Comparison of ENCODE assay signal across 15 cellular contexts in genomic region chr17:9162275-9162985, GRCh38.
DNase-seq lines count a peak whose midpoint lies in the region; ATAC-seq and TF ChIP-seq lines count a peak whose summit lies in the region.
"Had no signal": no experiment of that assay in that cellular context is flagged by ENCODE, and none has a peak within 500 bp of the region (broad histone marks: within the 10 kb centered on the region; RNA-seq: fewer than 3 reads in every experiment).

No MANE protein-coding gene starts in this region.

- H4K20me1 ChIP-seq in mammary epithelial cell (ENCODE audit: insufficient read depth, low read length), result no peaks in the 10 kb centered on the region

- no peaks in the 10 kb centered on the region for H3K4me1 ChIP-seq in mammary epithelial cell (ENCODE audit: insufficient read depth, low read length)
- peaks cover 22% of the 10 kb centered on the region for H3K4me1 ChIP-seq in vagina

- H3K27ac ChIP-seq in mammary epithelial cell (ENCODE audit: insufficient read depth, low read depth, low read length), result no peak overlapping the region
- peak overlapping the region; percentile 59 for H3K27ac ChIP-seq in RWPE1
- peak overlapping the region; percentile 74 for H3K27ac ChIP-seq in vagina
- H3K27ac ChIP-seq: PC-9 had no signal

- WGBS in mammary epithelial cell (ENCODE audit: low coverage, missing lambda C conversion rate), result 95% methylated on average over 19 of the region's 31 CpGs

- BruUV-seq in mammary epithelial cell (replicated peaks; lab: Mats Ljungman, UMichigan), result no TSS peak

- TF ChIP-seq CTCF in mammary epithelial cell (conservative IDR thresholded peaks at IDR 0.05 in 1 of 2, IDR thresholded peaks at IDR 0.05 in 1 of 2; ENCODE audit: extremely low read depth in 1 of 2, insufficient read depth in 1 of 2, low read depth in 1 of 2, low read length in 2 of 2), result no peak
- TF ChIP-seq CTCF in RWPE1 (conservative IDR thresholded peaks at IDR 0.05; ENCODE audit: low read depth), result peak; percentile 55
- no peak for TF ChIP-seq CTCF in vagina (IDR thresholded peaks at IDR 0.05)

- no peak for TF ChIP-seq POLR2A in vagina (IDR thresholded peaks at IDR 0.05)

- H3K9me3 ChIP-seq in mammary epithelial cell (replicated peaks; ENCODE audit: insufficient read depth, low read length), result no peaks in the 10 kb centered on the region
- peaks cover 2% of the 10 kb centered on the region for H3K9me3 ChIP-seq in iPS-18c (ENCODE audit: control insufficient read depth, insufficient read depth, low read length)
- no peaks in the 10 kb centered on the region for H3K9me3 ChIP-seq in vagina

- no peak overlapping the region for H3K9ac ChIP-seq in mammary epithelial cell (ENCODE audit: insufficient read depth, low read length)

- H3K4me3 ChIP-seq in mammary epithelial cell (replicated peaks in 1 of 3; ENCODE audit: insufficient read depth in 1 of 3, low read depth in 2 of 3, low read length in 3 of 3), result no peak overlapping the region
- peak overlapping the region; percentile 40; the same call in 1 of the 2 replicates for H3K4me3 ChIP-seq in iPS-18c (ENCODE audit: insufficient read depth, low read depth, low read length)
- H3K4me3 ChIP-seq in vagina, result no peak overlapping the region
- H3K4me3 ChIP-seq: PC-9, upper lobe of left lung had no signal

- DNase-seq in T47D (ENCODE audit: low read depth in 1 of 2, low spot score in 1 of 2), result peak; percentile 84 to 95
- DNase-seq in mammary epithelial cell, result no peak
- peak; percentile 62 for DNase-seq in RWPE1 (ENCODE audit: low spot score)
- no peak for DNase-seq in vagina (ENCODE audit: extremely low spot score in 2 of 2)
- DNase-seq in activated T-helper 2 cell treated with anti-CD3 and anti-CD28 coated beads, Interferon-gamma antibody, Interleukin-2, Interleukin-4, amounts not matched to agents 10 μg/mL and 5 μg/mL and 100 μg/mL, durations not matched to agents 14 hours and 24 hours and 36 hours (ENCODE audit: low spot score), result no peak
- no peak for DNase-seq in NCI-H1417 treated with DMSO at 0.1 percent for 48 hours (lab: John Stamatoyannopoulos, UW)
- DNase-seq: DMS79, naive B cell, NCI-H2029 had no signal

- H3K9me3 Mint-ChIP-seq in activated T-helper 2 cell treated with anti-CD3 and anti-CD28 coated beads, Interferon-gamma antibody, Interleukin-2, Interleukin-4, amounts not matched to agents 10 μg/mL and 5 μg/mL and 100 μg/mL, durations not matched to agents 14 hours and 24 hours and 36 hours, result no peaks in the 10 kb centered on the region
- H3K9me3 Mint-ChIP-seq: T-helper 1 cell treated with Interleukin-12 subunit alpha and Interleukin-12 subunit beta and Interleukin-4 antibody, amounts not matched to agents 30 μg/mL and 1 μg/mL, for 36 hours had no signal

- no peak overlapping the region for H3K27ac Mint-ChIP-seq in activated T-helper 2 cell treated with anti-CD3 and anti-CD28 coated beads, Interferon-gamma antibody, Interleukin-2, Interleukin-4, amounts not matched to agents 10 μg/mL and 5 μg/mL and 100 μg/mL, durations not matched to agents 14 hours and 24 hours and 36 hours
- H3K27ac Mint-ChIP-seq: activated naive CD8-positive, alpha-beta T cell; T-helper 1 cell treated with Interleukin-12 subunit alpha and Interleukin-12 subunit beta and Interleukin-4 antibody, amounts not matched to agents 30 μg/mL and 1 μg/mL, for 36 hours had no signal

- H3K36me3 ChIP-seq in mammary epithelial cell (ENCODE audit: insufficient read depth, low read length) (no peaks in the 10 kb centered on the region), vagina (no peaks in the 10 kb centered on the region)
- H3K36me3 ChIP-seq: upper lobe of left lung had no signal

- in situ Hi-C loops in T47D (cut with HindIII; ENCODE audit: low pct_unique_long_range_greater_than_20kb, low sequenced_read_pairs), result no loop called here
- in situ Hi-C loops in mammary epithelial cell (cut with MboI; ENCODE audit: low sequenced_read_pairs in 2 of 2), result no loop called here

- no peak overlapping the region for H3K4me3 Mint-ChIP-seq in activated T-helper 2 cell treated with anti-CD3 and anti-CD28 coated beads, Interferon-gamma antibody, Interleukin-2, Interleukin-4, amounts not matched to agents 10 μg/mL and 5 μg/mL and 100 μg/mL, durations not matched to agents 14 hours and 24 hours and 36 hours (ENCODE audit: low read depth)
- H3K4me3 Mint-ChIP-seq: activated naive CD8-positive, alpha-beta T cell; naive B cell; T-helper 1 cell treated with Interleukin-12 subunit alpha and Interleukin-12 subunit beta and Interleukin-4 antibody, amounts not matched to agents 30 μg/mL and 1 μg/mL, for 36 hours had no signal

- no peaks in the 10 kb centered on the region for H3K27me3 Mint-ChIP-seq in activated T-helper 2 cell treated with anti-CD3 and anti-CD28 coated beads, Interferon-gamma antibody, Interleukin-2, Interleukin-4, amounts not matched to agents 10 μg/mL and 5 μg/mL and 100 μg/mL, durations not matched to agents 14 hours and 24 hours and 36 hours (ENCODE audit: low read depth)
- H3K27me3 Mint-ChIP-seq: activated naive CD8-positive, alpha-beta T cell had no signal

- H3K27me3 ChIP-seq in mammary epithelial cell (ENCODE audit: insufficient read depth, low read length) (no peaks in the 10 kb centered on the region), vagina (no peaks in the 10 kb centered on the region)
- H3K27me3 ChIP-seq: upper lobe of left lung had no signal

- no peak for ATAC-seq in GM18520 (IDR thresholded peaks at IDR 0.05; ENCODE audit: unreplicated experiment)

- intact Hi-C loops in mammary epithelial cell (cut with micrococcal nuclease) (no loop called here), vagina (cut with DNase I) (no loop called here)
- intact Hi-C loops in activated T-helper 2 cell treated with anti-CD3 and anti-CD28 coated beads, Interferon-gamma antibody, Interleukin-2, Interleukin-4, amounts not matched to agents 10 μg/mL and 5 μg/mL and 100 μg/mL, durations not matched to agents 14 hours and 24 hours and 36 hours (cut with micrococcal nuclease), result no loop called here

- H3K36me3 Mint-ChIP-seq in activated T-helper 2 cell treated with anti-CD3 and anti-CD28 coated beads, Interferon-gamma antibody, Interleukin-2, Interleukin-4, amounts not matched to agents 10 μg/mL and 5 μg/mL and 100 μg/mL, durations not matched to agents 14 hours and 24 hours and 36 hours (ENCODE audit: low read depth), result no peaks in the 10 kb centered on the region
- H3K36me3 Mint-ChIP-seq: activated naive CD8-positive, alpha-beta T cell; naive B cell had no signal

- POLR2A ChIA-PET in RWPE1 (lab: Yijun Ruan, JAX; ENCODE audit: low non-redundant PET), result no interaction called here

- no peaks in the 10 kb centered on the region for H3K79me2 ChIP-seq in mammary epithelial cell (ENCODE audit: insufficient read depth, low read length)

- dilution Hi-C loops in mammary epithelial cell (cut with HindIII; ENCODE audit: low sequenced_read_pairs), result no loop called here

- no peak overlapping the region for H3K4me2 ChIP-seq in mammary epithelial cell (ENCODE audit: insufficient read depth, low read depth, low read length)
- H3K4me2 ChIP-seq: PC-9 had no signal

- H2AFZ ChIP-seq in mammary epithelial cell (ENCODE audit: low read depth, low read length), result no peak overlapping the region
- H2AFZ ChIP-seq: PC-9 had no signal

- H3K4me1 Mint-ChIP-seq in activated T-helper 2 cell treated with anti-CD3 and anti-CD28 coated beads, Interferon-gamma antibody, Interleukin-2, Interleukin-4, amounts not matched to agents 10 μg/mL and 5 μg/mL and 100 μg/mL, durations not matched to agents 14 hours and 24 hours and 36 hours (ENCODE audit: low read depth), result no peaks in the 10 kb centered on the region
- H3K4me1 Mint-ChIP-seq: naive B cell had no signal

- CTCF ChIA-PET in mammary epithelial cell (lab: Charles Lee; ENCODE audit: low non-redundant PET) (no interaction called here), RWPE1 (lab: Yijun Ruan, JAX) (interaction anchor here (0.5 to 1.2 kb wide), 13 partner anchors 16 to 476 kb away, joined by 3 to 4 read pairs (median 3); no protein-coding TSS in a partner anchor)

Comparison
In these comparisons a context has a peak if more than half of its experiments do, and no peak if none do; other contexts are left out.
1. DNase-seq: peak in T47D (2 of 2) and RWPE1 (single experiment); none in mammary epithelial cell (single experiment), vagina (0 of 2), activated T-helper 2 cell treated with anti-CD3 and anti-CD28 coated beads, Interferon-gamma antibody, Interleukin-2, Interleukin-4, amounts not matched to agents 10 μg/mL and 5 μg/mL and 100 μg/mL, durations not matched to agents 14 hours and 24 hours and 36 hours (single experiment) and NCI-H1417 treated with DMSO at 0.1 percent for 48 hours (single experiment).